12 cellular contexts compared by ENCODE assay signal in genomic region chr5:158135682-158136176, GRCh38.
DNase-seq lines count a peak whose midpoint lies in the region; ATAC-seq lines count a peak whose summit lies in the region.
"Had no signal": no experiment of that assay in that cellular context is flagged by ENCODE, and none has a peak within 500 bp of the region (broad histone marks: within the 10 kb centered on the region; RNA-seq: fewer than 3 reads in every experiment).

No MANE protein-coding gene starts in this region.

- no peaks in the 10 kb centered on the region for H3K36me3 Mint-ChIP-seq in activated CD8-positive, alpha-beta memory T cell treated with anti-CD3 and anti-CD28 coated beads, Interleukin-2, amount 10 ng/mL, durations not matched to agents 7 days and 5 days
- H3K36me3 Mint-ChIP-seq: CD8-positive, alpha-beta memory T cell had no signal

- H3K4me3 Mint-ChIP-seq in activated CD8-positive, alpha-beta memory T cell treated with anti-CD3 and anti-CD28 coated beads, Interleukin-2, amount 10 ng/mL, durations not matched to agents 7 days and 5 days = no peak overlapping the region
- H3K4me3 Mint-ChIP-seq: CD8-positive, alpha-beta memory T cell; stimulated activated naive CD8-positive, alpha-beta T cell treated with anti-CD3 and anti-CD28 coated beads, Interleukin-15, Interleukin-2, amounts not matched to agents 100 ng/mL and 50 ng/mL, for 24 hours had no signal

- H3K4me1 Mint-ChIP-seq in activated CD8-positive, alpha-beta memory T cell treated with anti-CD3 and anti-CD28 coated beads, Interleukin-2, amount 10 ng/mL, durations not matched to agents 7 days and 5 days = no peaks in the 10 kb centered on the region
- H3K4me1 Mint-ChIP-seq: CD8-positive, alpha-beta memory T cell had no signal

- H3K9me3 Mint-ChIP-seq in activated CD8-positive, alpha-beta memory T cell treated with anti-CD3 and anti-CD28 coated beads, Interleukin-2, amount 10 ng/mL, durations not matched to agents 7 days and 5 days (ENCODE audit: low read depth) = no peaks in the 10 kb centered on the region
- H3K9me3 Mint-ChIP-seq: CD8-positive, alpha-beta memory T cell; stimulated activated naive CD8-positive, alpha-beta T cell treated with anti-CD3 and anti-CD28 coated beads, Interleukin-15, Interleukin-2, amounts not matched to agents 100 ng/mL and 50 ng/mL, for 24 hours had no signal

- no peak overlapping the region for H3K27ac ChIP-seq in iPS DF 6.9 (ENCODE audit: low read length)
- H3K27ac ChIP-seq: dorsolateral prefrontal cortex had no signal

- peak; percentile 5 for DNase-seq in COLO829 (ENCODE audit: low spot score)
- peak; percentile 77 for DNase-seq in NCI-H1436 (lab: John Stamatoyannopoulos, UW)
- DNase-seq in NCI-H82 treated with DMSO at 0.1 percent for 48 hours (lab: John Stamatoyannopoulos, UW; ENCODE audit: unreplicated experiment) = peak; percentile 48
- peak; percentile 16 for DNase-seq in iPS DF 6.9 (ENCODE audit: low read depth, low spot score)
- no peak for DNase-seq in activated CD8-positive, alpha-beta memory T cell treated with anti-CD3 and anti-CD28 coated beads, Interleukin-2, amount 10 ng/mL, durations not matched to agents 7 days and 5 days
- no peak for DNase-seq in T1000 (lab: John Stamatoyannopoulos, UW)
- no peak for DNase-seq in MV-4-11 (lab: John Stamatoyannopoulos, UW)
- DNase-seq: activated gamma-delta T cell treated with Interleukin-2 at 50 U/mL for 16 hours; CD8-positive, alpha-beta memory T cell; dorsolateral prefrontal cortex had no signal

- no peaks in the 10 kb centered on the region for H3K9me3 ChIP-seq in iPS DF 6.9 (ENCODE audit: control insufficient read depth, insufficient read depth, low read length)

- WGBS in iPS DF 6.9 (ENCODE audit: insufficient coverage, insufficient read length) = no CpG with 5 or more reads among the region's 4 CpGs

- no peaks in the 10 kb centered on the region for H3K4me1 ChIP-seq in iPS DF 6.9 (ENCODE audit: control insufficient read depth, insufficient read depth, low read length)

- CTCF ChIA-PET in activated CD8-positive, alpha-beta memory T cell treated with anti-CD3 and anti-CD28 coated beads, Interleukin-2, amount 10 ng/mL, durations not matched to agents 7 days and 5 days (lab: Charles Lee) = no interaction called here

- no peaks in the 10 kb centered on the region for H3K27me3 Mint-ChIP-seq in activated CD8-positive, alpha-beta memory T cell treated with anti-CD3 and anti-CD28 coated beads, Interleukin-2, amount 10 ng/mL, durations not matched to agents 7 days and 5 days

- ATAC-seq in activated CD8-positive, alpha-beta memory T cell treated with anti-CD3 and anti-CD28 coated beads, Interleukin-2, amount 10 ng/mL, durations not matched to agents 7 days and 5 days = no peak
- ATAC-seq in GM21619 (IDR thresholded peaks at IDR 0.05; ENCODE audit: unreplicated experiment) = no peak

- H3K36me3 ChIP-seq in iPS DF 6.9 (ENCODE audit: control insufficient read depth, insufficient read depth, low read length) = no peaks in the 10 kb centered on the region

- H3K27me3 ChIP-seq in iPS DF 6.9 (ENCODE audit: control insufficient read depth, insufficient read depth, low read length) = no peaks in the 10 kb centered on the region

- H3K27ac Mint-ChIP-seq in activated CD8-positive, alpha-beta memory T cell treated with anti-CD3 and anti-CD28 coated beads, Interleukin-2, amount 10 ng/mL, durations not matched to agents 7 days and 5 days = no peak overlapping the region
- H3K27ac Mint-ChIP-seq: stimulated activated naive CD8-positive, alpha-beta T cell treated with anti-CD3 and anti-CD28 coated beads, Interleukin-15, Interleukin-2, amounts not matched to agents 100 ng/mL and 50 ng/mL, for 24 hours had no signal

- H3K4me3 ChIP-seq in iPS DF 6.9 (ENCODE audit: low read length) = no peak overlapping the region
- H3K4me3 ChIP-seq: dorsolateral prefrontal cortex had no signal

Comparison
In these comparisons a context has a peak if more than half of its experiments do, and no peak if none do; other contexts are left out.
1. DNase-seq: peak in COLO829 (single experiment), NCI-H1436 (single experiment), NCI-H82 treated with DMSO at 0.1 percent for 48 hours (single experiment) and iPS DF 6.9 (single experiment); none in activated CD8-positive, alpha-beta memory T cell treated with anti-CD3 and anti-CD28 coated beads, Interleukin-2, amount 10 ng/mL, durations not matched to agents 7 days and 5 days (single experiment), T1000 (single experiment) and MV-4-11 (single experiment).